ENCODE assay signal across 1 cellular context in the genomic region with DNA sequence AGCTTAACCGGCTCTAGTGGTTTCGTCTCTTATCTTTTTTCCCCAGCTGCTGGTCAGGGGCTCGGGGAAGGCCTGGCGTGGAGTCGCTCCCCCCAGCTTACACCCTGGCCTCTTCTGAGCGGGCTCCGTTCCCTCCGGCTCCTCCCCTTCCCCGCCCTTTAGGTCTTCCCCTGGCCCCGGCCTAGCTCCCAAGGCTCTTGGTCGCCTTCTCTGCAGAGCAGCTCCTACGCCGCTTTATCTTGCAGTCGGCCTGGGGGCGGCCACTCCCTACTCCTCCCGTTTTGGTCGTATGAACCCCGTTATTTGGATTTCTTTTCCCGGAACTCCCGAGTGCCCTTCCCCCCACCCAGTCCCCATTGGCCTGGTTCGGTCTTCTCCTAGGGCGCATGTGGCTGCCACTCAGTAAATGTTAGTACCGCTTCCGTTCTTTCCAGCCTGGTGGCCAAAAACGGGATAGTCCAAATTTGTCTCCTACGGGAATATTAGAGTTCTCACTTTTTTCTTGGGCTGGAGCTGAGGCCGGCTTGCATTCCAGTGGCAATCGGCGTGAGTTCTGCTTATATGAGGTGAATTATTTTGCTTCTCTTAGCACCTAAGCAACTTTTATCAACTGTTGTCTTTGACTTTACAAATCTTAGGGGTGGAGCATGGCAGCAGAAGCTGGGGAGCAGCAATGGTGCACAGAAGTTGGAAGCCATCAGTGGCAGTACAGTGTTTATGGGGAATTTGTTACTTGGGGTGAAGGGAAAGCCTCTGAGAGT.
TF ChIP-seq lines count a peak whose summit lies in the region.

No MANE protein-coding gene starts in this region.

TF ChIP-seq in K562, 482 proteins besides CTCF, POLR2A, EP300 and RAD21 (continued from another document and continues in another):
- TF ChIP-seq PHTF2 (CRISPR knock-in tag; IDR thresholded peaks at IDR 0.05) (no peak), NR1H2 (CRISPR knock-in tag; IDR thresholded peaks at IDR 0.05) (no peak), MTA1 (IDR thresholded peaks at IDR 0.05; ENCODE audit: borderline replicate concordance) (no peak), FOXA1 (IDR thresholded peaks at IDR 0.05; ENCODE audit: borderline replicate concordance) (no peak), NBN (IDR thresholded peaks at IDR 0.05; ENCODE audit: low read depth) (peak; percentile 85; the same call in 1 of the 2 replicates), TEAD4 (IDR thresholded peaks at IDR 0.05; ENCODE audit: low read length) (peak; percentile 82), TEAD4 (CRISPR knock-in tag; IDR thresholded peaks at IDR 0.05; ENCODE audit: borderline replicate concordance) (0 out of 2 replicates have a peak, but pooled peaks have one; percentile 36), POLR2H (tag; IDR thresholded peaks at IDR 0.05; ENCODE audit: low read depth) (no peak), CAMTA2 (CRISPR knock-in tag; conservative IDR thresholded peaks at IDR 0.05) (no peak), RNF219 (CRISPR knock-in tag; IDR thresholded peaks at IDR 0.05) (no peak; the same call in 1 of the 2 replicates), ZNF76 (CRISPR knock-in tag; IDR thresholded peaks at IDR 0.05; ENCODE audit: borderline replicate concordance) (no peak), GTF2F1 (IDR thresholded peaks at IDR 0.05; ENCODE audit: low read depth, low read length) (peak; percentile 70; the same call in 1 of the 2 replicates), HMGXB4 (CRISPR knock-in tag; IDR thresholded peaks at IDR 0.05) (0 out of 2 replicates have a peak, but pooled peaks have one; percentile 39), HDGF (IDR thresholded peaks at IDR 0.05) (no peak), SRSF7 (optimal IDR thresholded peaks at IDR 0.05; ENCODE audit: low read depth, low read length) (no peak), TFAM (CRISPR knock-in tag; conservative IDR thresholded peaks at IDR 0.05) (no peak), RFX1 (IDR thresholded peaks at IDR 0.05) (no peak), BMI1 (IDR thresholded peaks at IDR 0.05; ENCODE audit: low read length) (no peak), E2F3 (CRISPR knock-in tag; IDR thresholded peaks at IDR 0.05) (0 out of 2 replicates have a peak, but pooled peaks have one; percentile 16), ZNF699 (CRISPR knock-in tag; IDR thresholded peaks at IDR 0.05; ENCODE audit: insufficient replicate concordance) (no peak), FOXJ2 (tag; IDR thresholded peaks at IDR 0.05) (no peak), ZNF431 (CRISPR knock-in tag; IDR thresholded peaks at IDR 0.05) (no peak), TRIM24 (IDR thresholded peaks at IDR 0.05) (peak; percentile 44 to 58; a peak in 2 of 4 replicates), HDAC6 (IDR thresholded peaks at IDR 0.05; ENCODE audit: low read depth, low read length) (no peak), ZNF609 (CRISPR knock-in tag; IDR thresholded peaks at IDR 0.05; ENCODE audit: borderline replicate concordance) (no peak), ZNF277 (CRISPR knock-in tag; IDR thresholded peaks at IDR 0.05; ENCODE audit: borderline replicate concordance) (no peak), BRD9 (IDR thresholded peaks at IDR 0.05; ENCODE audit: low read depth, partially characterized antibody) (peak; percentile 73)
- TF ChIP-seq, protein P1, sequence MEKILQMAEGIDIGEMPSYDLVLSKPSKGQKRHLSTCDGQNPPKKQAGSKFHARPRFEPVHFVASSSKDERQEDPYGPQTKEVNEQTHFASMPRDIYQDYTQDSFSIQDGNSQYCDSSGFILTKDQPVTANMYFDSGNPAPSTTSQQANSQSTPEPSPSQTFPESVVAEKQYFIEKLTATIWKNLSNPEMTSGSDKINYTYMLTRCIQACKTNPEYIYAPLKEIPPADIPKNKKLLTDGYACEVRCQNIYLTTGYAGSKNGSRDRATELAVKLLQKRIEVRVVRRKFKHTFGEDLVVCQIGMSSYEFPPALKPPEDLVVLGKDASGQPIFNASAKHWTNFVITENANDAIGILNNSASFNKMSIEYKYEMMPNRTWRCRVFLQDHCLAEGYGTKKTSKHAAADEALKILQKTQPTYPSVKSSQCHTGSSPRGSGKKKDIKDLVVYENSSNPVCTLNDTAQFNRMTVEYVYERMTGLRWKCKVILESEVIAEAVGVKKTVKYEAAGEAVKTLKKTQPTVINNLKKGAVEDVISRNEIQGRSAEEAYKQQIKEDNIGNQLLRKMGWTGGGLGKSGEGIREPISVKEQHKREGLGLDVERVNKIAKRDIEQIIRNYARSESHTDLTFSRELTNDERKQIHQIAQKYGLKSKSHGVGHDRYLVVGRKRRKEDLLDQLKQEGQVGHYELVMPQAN (IDR thresholded peaks at IDR 0.05; ENCODE audit: borderline replicate concordance) = peak; percentile 94
- TF ChIP-seq, protein P2, sequence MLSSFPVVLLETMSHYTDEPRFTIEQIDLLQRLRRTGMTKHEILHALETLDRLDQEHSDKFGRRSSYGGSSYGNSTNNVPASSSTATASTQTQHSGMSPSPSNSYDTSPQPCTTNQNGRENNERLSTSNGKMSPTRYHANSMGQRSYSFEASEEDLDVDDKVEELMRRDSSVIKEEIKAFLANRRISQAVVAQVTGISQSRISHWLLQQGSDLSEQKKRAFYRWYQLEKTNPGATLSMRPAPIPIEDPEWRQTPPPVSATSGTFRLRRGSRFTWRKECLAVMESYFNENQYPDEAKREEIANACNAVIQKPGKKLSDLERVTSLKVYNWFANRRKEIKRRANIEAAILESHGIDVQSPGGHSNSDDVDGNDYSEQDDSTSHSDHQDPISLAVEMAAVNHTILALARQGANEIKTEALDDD (IDR thresholded peaks at IDR 0.05) = no peak
- TF ChIP-seq, protein P3, sequence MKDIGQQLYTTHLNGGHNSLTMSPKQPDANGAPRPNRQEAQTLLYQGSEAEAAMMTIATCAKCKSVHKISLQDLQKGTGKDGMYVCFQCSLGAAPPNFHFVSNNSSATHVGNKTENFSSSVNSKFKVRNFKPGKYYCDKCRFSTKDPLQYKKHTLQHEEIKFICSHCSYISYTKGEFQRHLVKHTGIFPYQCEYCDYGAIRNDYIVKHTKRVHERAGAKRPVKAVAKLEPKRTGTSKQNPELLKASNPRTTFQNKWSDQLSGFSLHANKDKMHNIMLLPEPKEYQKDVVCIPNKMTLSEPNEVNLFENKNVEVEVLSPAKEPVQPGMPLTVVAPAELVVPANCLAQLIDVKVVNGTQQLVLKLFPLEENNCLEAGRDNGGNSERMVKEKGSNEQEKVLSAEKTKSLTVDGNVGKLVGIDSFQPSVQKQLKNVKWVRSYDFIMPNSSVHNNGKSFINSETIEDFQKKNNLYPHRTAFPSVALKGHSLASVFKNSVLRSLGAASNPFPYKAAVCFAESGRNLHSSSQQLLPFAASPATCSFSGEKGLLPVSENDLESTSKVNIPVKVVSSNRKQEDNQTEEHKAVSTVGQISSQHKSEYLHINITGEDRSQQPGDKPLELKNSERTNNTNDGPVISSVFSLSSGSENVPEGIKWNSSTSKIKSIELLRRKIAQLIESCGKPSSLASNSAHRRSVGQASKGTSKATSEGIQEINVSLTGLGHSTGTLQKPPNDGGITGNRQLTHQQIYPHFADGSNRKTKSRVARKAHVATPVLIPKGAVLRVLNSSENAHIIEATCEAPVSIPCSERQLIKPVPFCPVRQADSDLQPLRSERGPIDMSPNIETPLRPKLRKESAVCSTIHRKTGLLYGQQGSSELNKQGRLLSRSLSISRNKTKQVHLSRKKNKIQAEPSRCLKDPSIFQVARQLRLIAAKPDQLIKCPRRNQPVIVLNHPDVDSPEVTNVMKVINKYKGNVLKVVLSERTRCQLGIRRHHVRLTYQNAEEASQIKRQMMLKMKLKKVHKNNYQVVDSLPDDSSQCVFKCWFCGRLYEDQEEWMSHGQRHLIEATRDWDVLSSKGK (CRISPR knock-in tag; IDR thresholded peaks at IDR 0.05) = no peak
- TF ChIP-seq, protein P4, sequence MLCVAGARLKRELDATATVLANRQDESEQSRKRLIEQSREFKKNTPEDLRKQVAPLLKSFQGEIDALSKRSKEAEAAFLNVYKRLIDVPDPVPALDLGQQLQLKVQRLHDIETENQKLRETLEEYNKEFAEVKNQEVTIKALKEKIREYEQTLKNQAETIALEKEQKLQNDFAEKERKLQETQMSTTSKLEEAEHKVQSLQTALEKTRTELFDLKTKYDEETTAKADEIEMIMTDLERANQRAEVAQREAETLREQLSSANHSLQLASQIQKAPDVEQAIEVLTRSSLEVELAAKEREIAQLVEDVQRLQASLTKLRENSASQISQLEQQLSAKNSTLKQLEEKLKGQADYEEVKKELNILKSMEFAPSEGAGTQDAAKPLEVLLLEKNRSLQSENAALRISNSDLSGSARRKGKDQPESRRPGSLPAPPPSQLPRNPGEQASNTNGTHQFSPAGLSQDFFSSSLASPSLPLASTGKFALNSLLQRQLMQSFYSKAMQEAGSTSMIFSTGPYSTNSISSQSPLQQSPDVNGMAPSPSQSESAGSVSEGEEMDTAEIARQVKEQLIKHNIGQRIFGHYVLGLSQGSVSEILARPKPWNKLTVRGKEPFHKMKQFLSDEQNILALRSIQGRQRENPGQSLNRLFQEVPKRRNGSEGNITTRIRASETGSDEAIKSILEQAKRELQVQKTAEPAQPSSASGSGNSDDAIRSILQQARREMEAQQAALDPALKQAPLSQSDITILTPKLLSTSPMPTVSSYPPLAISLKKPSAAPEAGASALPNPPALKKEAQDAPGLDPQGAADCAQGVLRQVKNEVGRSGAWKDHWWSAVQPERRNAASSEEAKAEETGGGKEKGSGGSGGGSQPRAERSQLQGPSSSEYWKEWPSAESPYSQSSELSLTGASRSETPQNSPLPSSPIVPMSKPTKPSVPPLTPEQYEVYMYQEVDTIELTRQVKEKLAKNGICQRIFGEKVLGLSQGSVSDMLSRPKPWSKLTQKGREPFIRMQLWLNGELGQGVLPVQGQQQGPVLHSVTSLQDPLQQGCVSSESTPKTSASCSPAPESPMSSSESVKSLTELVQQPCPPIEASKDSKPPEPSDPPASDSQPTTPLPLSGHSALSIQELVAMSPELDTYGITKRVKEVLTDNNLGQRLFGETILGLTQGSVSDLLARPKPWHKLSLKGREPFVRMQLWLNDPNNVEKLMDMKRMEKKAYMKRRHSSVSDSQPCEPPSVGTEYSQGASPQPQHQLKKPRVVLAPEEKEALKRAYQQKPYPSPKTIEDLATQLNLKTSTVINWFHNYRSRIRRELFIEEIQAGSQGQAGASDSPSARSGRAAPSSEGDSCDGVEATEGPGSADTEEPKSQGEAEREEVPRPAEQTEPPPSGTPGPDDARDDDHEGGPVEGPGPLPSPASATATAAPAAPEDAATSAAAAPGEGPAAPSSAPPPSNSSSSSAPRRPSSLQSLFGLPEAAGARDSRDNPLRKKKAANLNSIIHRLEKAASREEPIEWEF (CRISPR knock-in tag; IDR thresholded peaks at IDR 0.05) = 0 out of 2 replicates have a peak, but pooled peaks have one; percentile 71
